Comparison of ENCODE assay signal across 2 cellular contexts in genomic region chr5:23389543-23390215, GRCh38.
TF ChIP-seq lines count a peak whose summit lies in the region.

No MANE protein-coding gene starts in this region.

TF ChIP-seq in GM23338, 12 proteins besides CTCF, POLR2A, EP300 and RAD21 (continued from another document):
- TF ChIP-seq REST (IDR thresholded peaks at IDR 0.05; ENCODE audit: unreplicated experiment), result no peak
- TF ChIP-seq ETS1 (IDR thresholded peaks at IDR 0.05), result no peak
- TF ChIP-seq ZNF114 (CRISPR knock-in tag; IDR thresholded peaks at IDR 0.05), result no peak
- TF ChIP-seq EZH2 (IDR thresholded peaks at IDR 0.05; ENCODE audit: low read depth, unreplicated experiment), result no peak
- TF ChIP-seq ZNF462 (CRISPR knock-in tag; IDR thresholded peaks at IDR 0.05), result no peak
- no peak for TF ChIP-seq ZNF331 (CRISPR knock-in tag; IDR thresholded peaks at IDR 0.05; ENCODE audit: low read depth)
- TF ChIP-seq STAT1 (IDR thresholded peaks at IDR 0.05; ENCODE audit: unreplicated experiment), result no peak
TF ChIP-seq in GM23338: peak in this region for 0.

TF ChIP-seq in H1, 55 proteins besides CTCF, POLR2A, EP300 and RAD21 (continued from another document):
- TF ChIP-seq KDM4A (IDR thresholded peaks at IDR 0.05; ENCODE audit: low read depth, low read length, severe bottlenecking), result no peak
- no peak for TF ChIP-seq SIRT6 (IDR thresholded peaks at IDR 0.05; ENCODE audit: low read length)
- TF ChIP-seq CREB1 (IDR thresholded peaks at IDR 0.05), result no peak
- TF ChIP-seq TEAD4 (IDR thresholded peaks at IDR 0.05; ENCODE audit: low read depth, low read length), result no peak
- no peak for TF ChIP-seq TCF12 (IDR thresholded peaks at IDR 0.05; ENCODE audit: low read depth, low read length)
